ENCODE assay signal across 8 cellular contexts in genomic region chr17:43024407-43025289, GRCh38. TPM values are rescaled to one million over a fixed set of nuclear protein-coding genes. Genes with fewer than 3 reads are reported as not detected.
DNase-seq lines count a peak whose midpoint lies in the region; ATAC-seq and TF ChIP-seq lines count a peak whose summit lies in the region.

A gene with protein sequence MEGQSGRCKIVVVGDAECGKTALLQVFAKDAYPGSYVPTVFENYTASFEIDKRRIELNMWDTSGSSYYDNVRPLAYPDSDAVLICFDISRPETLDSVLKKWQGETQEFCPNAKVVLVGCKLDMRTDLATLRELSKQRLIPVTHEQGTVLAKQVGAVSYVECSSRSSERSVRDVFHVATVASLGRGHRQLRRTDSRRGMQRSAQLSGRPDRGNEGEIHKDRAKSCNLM (plus strand): TSS chr17:43025231. CDS start chr17:43025348, 117 bp downstream.

- H3K27ac Mint-ChIP-seq in naive thymus-derived CD8-positive, alpha-beta T cell: peak within 1 kb of the TSS; percentile 85 to 96 (median 94)

- DNase-seq in M059J (ENCODE audit: low read depth): peak; percentile 95
- DNase-seq in SHP77 (lab: John Stamatoyannopoulos, UW): peak; percentile 92 to 93
- DNase-seq in activated effector memory CD4-positive, alpha-beta T cell treated with Interleukin-2 at 50 U/mL for 16 hours: peak; percentile 64
- DNase-seq in fibroblast of the aortic adventitia (ENCODE audit: low read depth): peak; percentile 95
- DNase-seq in naive thymus-derived CD8-positive, alpha-beta T cell: peak; percentile 72 to 93 (median 78)
- peak; percentile 50 to 76 for DNase-seq in stimulated activated CD8-positive, alpha-beta memory T cell treated with anti-CD3 and anti-CD28 coated beads, Interleukin-7, amount 100 ng/mL, for 48 hours (ENCODE audit: extremely low read depth in 1 of 2, low read depth in 1 of 2)

- H3K4me3 ChIP-seq in fibroblast of the aortic adventitia (ENCODE audit: low read depth, low read length): peak within 1 kb of the TSS; percentile 69

- H3K4me3 Mint-ChIP-seq in naive thymus-derived CD8-positive, alpha-beta T cell: peak within 1 kb of the TSS; percentile 84 to 95 (median 92)

- POLR2A ChIA-PET in naive thymus-derived CD8-positive, alpha-beta T cell (lab: Charles Lee): interaction anchor here (0.5 to 3.8 kb wide), 14 partner anchors 12 to 344 kb away, joined by 3 to 29 read pairs (median 4); partner anchors contain the start of genes IFI35, NBR1, RPL27 and TMEM106A

- no peaks in the 10 kb centered on the region for H3K36me3 Mint-ChIP-seq in naive thymus-derived CD8-positive, alpha-beta T cell

- TF ChIP-seq CTCF in GM12872 (IDR thresholded peaks at IDR 0.05; ENCODE audit: insufficient read depth, low read depth, low read length) (peak; percentile 82), fibroblast of the aortic adventitia (IDR thresholded peaks at IDR 0.05; ENCODE audit: insufficient read depth, low read length) (peak; percentile 85)

- no peaks in the 10 kb centered on the region for H3K9me3 Mint-ChIP-seq in naive thymus-derived CD8-positive, alpha-beta T cell

- H3K27me3 Mint-ChIP-seq in naive thymus-derived CD8-positive, alpha-beta T cell: no peaks in the 10 kb centered on the region

- peak; percentile 66 for ATAC-seq in naive thymus-derived CD8-positive, alpha-beta T cell
- no peak for ATAC-seq in GM19035 (IDR thresholded peaks at IDR 0.05; ENCODE audit: unreplicated experiment)

- peaks cover 18 to 38% (median 27%) of the 10 kb centered on the region in 4 donors for H3K4me1 Mint-ChIP-seq in naive thymus-derived CD8-positive, alpha-beta T cell

RNA-seq across cellular contexts. Expression of the gene that starts here (rescaled TPM):
- 0.20 and 0.22 TPM in 2 replicates for total RNA-seq in M059J (2014; rRNA removed; shearing (Covaris generic))
- 0.45 and 0.98 TPM in 2 replicates for total RNA-seq in fibroblast of the aortic adventitia (ENCODE audit: low replicate concordance)
- total RNA-seq in naive thymus-derived CD8-positive, alpha-beta T cell: under 1 TPM in 1 of 2 experiments, not detected in 1; 0.16 TPM
- polyA plus RNA-seq in naive thymus-derived CD8-positive, alpha-beta T cell: under 1 TPM in 2 of 3 donors, not detected in 1; 0.08 to 0.09 TPM

Comparison
In these comparisons a context has a peak if more than half of its experiments do, and no peak if none do; other contexts are left out.
1. Peak in DNase-seq in M059J; RNA of the gene not detected or under 1 TPM.
2. Peak in DNase-seq and H3K4me3 ChIP-seq in fibroblast of the aortic adventitia; RNA of the gene not detected or under 1 TPM.
3. Peak in DNase-seq and ATAC-seq in naive thymus-derived CD8-positive, alpha-beta T cell; RNA of the gene not detected or under 1 TPM.